ENCODE assay signal across 15 cellular contexts in the genomic region with DNA sequence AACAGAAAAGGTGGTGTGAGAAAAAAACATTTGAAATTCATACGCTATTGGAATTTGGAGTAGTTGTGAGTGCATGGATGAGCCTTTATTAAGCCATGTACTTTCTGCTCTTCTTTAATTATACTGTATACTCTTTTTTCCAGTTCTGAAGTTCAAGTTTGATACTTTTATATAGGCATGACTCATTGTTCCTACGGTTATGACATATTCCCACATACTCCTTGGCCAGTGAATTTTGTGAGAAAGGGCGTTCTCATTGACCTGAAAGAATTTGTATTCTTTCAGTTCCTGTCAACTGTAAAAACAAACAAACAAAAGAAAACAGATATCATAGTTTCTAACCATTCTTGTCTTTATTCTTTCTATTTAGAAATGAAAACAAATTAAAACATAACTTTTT.
DNase-seq lines count a peak whose midpoint lies in the region; FAIRE-seq and TF ChIP-seq lines count a peak whose summit lies in the region.
"Had no signal": no experiment of that assay in that cellular context is flagged by ENCODE, and none has a peak within 500 bp of the region (broad histone marks: within the 10 kb centered on the region; RNA-seq: fewer than 3 reads in every experiment).

No MANE protein-coding gene starts in this region.

- no peaks in the 10 kb centered on the region for H3K27me3 ChIP-seq in astrocyte (ENCODE audit: insufficient read depth, low read length)
- H3K27me3 ChIP-seq: esophagus muscularis mucosa had no signal

- no peaks in the 10 kb centered on the region for H3K9me3 ChIP-seq in astrocyte (ENCODE audit: insufficient read depth, low read depth, low read length)
- H3K9me3 ChIP-seq: esophagus muscularis mucosa had no signal

- H3K4me1 ChIP-seq in astrocyte (ENCODE audit: insufficient read depth, low read length) = peaks cover 13% of the 10 kb centered on the region

- no peak overlapping the region for H3K27ac ChIP-seq in astrocyte (ENCODE audit: low read depth, low read length)
- H3K27ac ChIP-seq in substantia nigra (ENCODE audit: low read depth, low read length, poor library complexity, severe bottlenecking) = no peak overlapping the region
- H3K27ac ChIP-seq: esophagus muscularis mucosa had no signal

- H3K27me3 Mint-ChIP-seq in astrocyte (ENCODE audit: low read depth, unreplicated experiment) = peaks cover 2% of the 10 kb centered on the region
- H3K27me3 Mint-ChIP-seq: activated B cell treated with CpG ODN at 0.5 μM for 24 hours; activated CD8-positive, alpha-beta memory T cell treated with anti-CD3 and anti-CD28 coated beads, Interleukin-2, amount 10 ng/mL, durations not matched to agents 7 days and 5 days had no signal

- no peaks in the 10 kb centered on the region for H3K36me3 Mint-ChIP-seq in astrocyte (ENCODE audit: low read depth, unreplicated experiment)
- H3K36me3 Mint-ChIP-seq: activated CD8-positive, alpha-beta memory T cell treated with anti-CD3 and anti-CD28 coated beads, Interleukin-2, amount 10 ng/mL, durations not matched to agents 7 days and 5 days had no signal

- no peaks in the 10 kb centered on the region for H3K4me1 Mint-ChIP-seq in astrocyte (ENCODE audit: low read depth, unreplicated experiment)
- H3K4me1 Mint-ChIP-seq: activated CD8-positive, alpha-beta memory T cell treated with anti-CD3 and anti-CD28 coated beads, Interleukin-2, amount 10 ng/mL, durations not matched to agents 7 days and 5 days had no signal

- DNase-seq in H4 (ENCODE audit: low spot score) (peak; percentile 34), astrocyte (ENCODE audit: low read depth) (peak; percentile 64), fibroblast of peridontal ligament (ENCODE audit: extremely low read depth) (peak; percentile 81), pulmonary artery endothelial cell (ENCODE audit: low read depth, low spot score) (peak; percentile 69), globus pallidus (ENCODE audit: low spot score) (no peak), hepatic stellate cell (ENCODE audit: low spot score) (no peak), superior temporal gyrus (ENCODE audit: extremely low spot score) (no peak), substantia nigra (lab: John Stamatoyannopoulos, UW) (no peak)
- DNase-seq: activated B cell treated with CpG ODN at 0.5 μM for 24 hours; activated CD8-positive, alpha-beta memory T cell treated with anti-CD3 and anti-CD28 coated beads, Interleukin-2, amount 10 ng/mL, durations not matched to agents 7 days and 5 days; activated naive CD4-positive, alpha-beta T cell treated with Interleukin-2 at 50 U/mL for 16 hours; posterior cingulate gyrus had no signal

- peak; percentile 59 for FAIRE-seq in astrocyte (lab: Jason Lieb, UNC)
- FAIRE-seq: GM12891, HepG2 had no signal

- H2AFZ ChIP-seq in astrocyte (ENCODE audit: low read depth, low read length) = no peak overlapping the region

- no peaks in the 10 kb centered on the region for H3K36me3 ChIP-seq in astrocyte (ENCODE audit: insufficient read depth, low read length)
- H3K36me3 ChIP-seq: esophagus muscularis mucosa had no signal

- no peaks in the 10 kb centered on the region for H3K9me3 Mint-ChIP-seq in astrocyte (ENCODE audit: unreplicated experiment)
- H3K9me3 Mint-ChIP-seq: activated B cell treated with CpG ODN at 0.5 μM for 24 hours had no signal

- no peak overlapping the region for H3K27ac Mint-ChIP-seq in astrocyte (ENCODE audit: unreplicated experiment)
- H3K27ac Mint-ChIP-seq: activated B cell treated with CpG ODN at 0.5 μM for 24 hours; activated CD8-positive, alpha-beta memory T cell treated with anti-CD3 and anti-CD28 coated beads, Interleukin-2, amount 10 ng/mL, durations not matched to agents 7 days and 5 days had no signal

- no peak for TF ChIP-seq CTCF in astrocyte (IDR thresholded peaks at IDR 0.05; ENCODE audit: insufficient read depth, low read depth, low read length)

- no peaks in the 10 kb centered on the region for H3K79me2 ChIP-seq in astrocyte (ENCODE audit: insufficient read depth, low read length)

- H3K4me3 ChIP-seq in astrocyte (ENCODE audit: insufficient read depth, low read depth, low read length) = no peak overlapping the region
- H3K4me3 ChIP-seq: esophagus muscularis mucosa had no signal

- no peak overlapping the region for H3K9ac ChIP-seq in astrocyte (ENCODE audit: low read length)

- H3K4me2 ChIP-seq in astrocyte (ENCODE audit: low read length) = peak overlapping the region; percentile 16

- no peaks in the 10 kb centered on the region for H4K20me1 ChIP-seq in astrocyte (ENCODE audit: insufficient read depth, low read length)

- no peak overlapping the region for H3K4me3 Mint-ChIP-seq in astrocyte (ENCODE audit: unreplicated experiment)
- H3K4me3 Mint-ChIP-seq: activated B cell treated with CpG ODN at 0.5 μM for 24 hours; activated CD8-positive, alpha-beta memory T cell treated with anti-CD3 and anti-CD28 coated beads, Interleukin-2, amount 10 ng/mL, durations not matched to agents 7 days and 5 days had no signal

Comparison
In these comparisons a context has a peak if more than half of its experiments do, and no peak if none do; other contexts are left out.
1. DNase-seq: peak in H4 (single experiment), astrocyte (single experiment), fibroblast of peridontal ligament (single experiment) and pulmonary artery endothelial cell (single experiment); none in globus pallidus (single experiment), hepatic stellate cell (single experiment), superior temporal gyrus (single experiment) and substantia nigra (0 of 49).